In genomic region chr3:69370156-69370944, GRCh38 we compare ENCODE assay signal across 10 cellular contexts. TPM values are rescaled to one million over a fixed set of nuclear protein-coding genes. Genes with fewer than 3 reads are reported as not detected.
DNase-seq lines count a peak whose midpoint lies in the region; ATAC-seq and TF ChIP-seq lines count a peak whose summit lies in the region.
"Had no signal": no experiment of that assay in that cellular context is flagged by ENCODE, and none has a peak within 500 bp of the region (broad histone marks: within the 10 kb centered on the region; RNA-seq: fewer than 3 reads in every experiment).

No MANE protein-coding gene starts in this region.

- no peaks in the 10 kb centered on the region for H3K9me3 Mint-ChIP-seq in activated CD8-positive, alpha-beta T cell treated with anti-CD3 and anti-CD28 coated beads for 36 hours
- H3K9me3 Mint-ChIP-seq: neural crest cell had no signal

- no peak overlapping the region for H3K27ac Mint-ChIP-seq in activated CD8-positive, alpha-beta T cell treated with anti-CD3 and anti-CD28 coated beads for 36 hours

- H3K27me3 Mint-ChIP-seq in activated CD8-positive, alpha-beta T cell treated with anti-CD3 and anti-CD28 coated beads for 36 hours = peaks cover 4% of the 10 kb centered on the region

- H3K9me3 ChIP-seq in GM23248 (ENCODE audit: low read depth) = no peaks in the 10 kb centered on the region

- no peak overlapping the region for H4K8ac ChIP-seq in mesendoderm (ENCODE audit: low read depth, low read length)

- H2BK120ac ChIP-seq in mesendoderm (ENCODE audit: low read depth, low read length) = no peak overlapping the region

- H3K79me1 ChIP-seq in mesendoderm (ENCODE audit: low read length) = no peaks in the 10 kb centered on the region

- CTCF ChIA-PET in activated CD8-positive, alpha-beta T cell treated with anti-CD3 and anti-CD28 coated beads for 36 hours (lab: Charles Lee) = interaction anchor here (0.7 to 1.6 kb wide), 5 partner anchors 9 to 1357 kb away, joined by 3 to 6 read pairs (median 5); no protein-coding TSS in a partner anchor

- H3K4me1 ChIP-seq in GM23248 (ENCODE audit: insufficient read depth) (peaks cover 23% of the 10 kb centered on the region), mesendoderm (ENCODE audit: control insufficient read depth, low read depth, low read length) (no peaks in the 10 kb centered on the region)

- H2BK15ac ChIP-seq in mesendoderm (replicated peaks; ENCODE audit: low read depth) = no peak overlapping the region

- H3K4me2 ChIP-seq in GM23248 (ENCODE audit: unreplicated experiment) = peak overlapping the region; percentile 72
- no peak overlapping the region for H3K4me2 ChIP-seq in mesendoderm (ENCODE audit: low read length)
- H3K4me2 ChIP-seq: KMS-11 had no signal

- H3K23ac ChIP-seq in mesendoderm (ENCODE audit: low read length) = no peak overlapping the region

- in situ Hi-C loops in GM23248 (cut with MboI) = no loop called here

- peak overlapping the region; percentile 53 for H3K4me3 ChIP-seq in GM23248
- no peak overlapping the region for H3K4me3 ChIP-seq in mesendoderm (ENCODE audit: low read length)

- peak overlapping the region; percentile 40 for H3K9ac ChIP-seq in GM23248
- no peak overlapping the region for H3K9ac ChIP-seq in mesendoderm (ENCODE audit: low read length)
- H3K9ac ChIP-seq: KMS-11 had no signal

- H3K18ac ChIP-seq in mesendoderm (ENCODE audit: low read length) = no peak overlapping the region

- no peaks in the 10 kb centered on the region for H3K36me3 ChIP-seq in GM23248 (ENCODE audit: low read depth)
- no peaks in the 10 kb centered on the region for H3K36me3 ChIP-seq in mesendoderm (ENCODE audit: control insufficient read depth, insufficient read depth, low read length)

- H3K27ac ChIP-seq in GM23248 (peak overlapping the region; percentile 51), mesendoderm (ENCODE audit: low read depth, low read length) (no peak overlapping the region)
- H3K27ac ChIP-seq: KMS-11 had no signal

- peaks cover 22% of the 10 kb centered on the region for H3K4me1 Mint-ChIP-seq in activated CD8-positive, alpha-beta T cell treated with anti-CD3 and anti-CD28 coated beads for 36 hours (ENCODE audit: low read depth)
- H3K4me1 Mint-ChIP-seq: neural crest cell had no signal

- H3K36me3 Mint-ChIP-seq in activated CD8-positive, alpha-beta T cell treated with anti-CD3 and anti-CD28 coated beads for 36 hours (ENCODE audit: low read depth) = no peaks in the 10 kb centered on the region

- POLR2A ChIA-PET in activated CD8-positive, alpha-beta T cell treated with anti-CD3 and anti-CD28 coated beads for 36 hours (lab: Charles Lee) = interaction anchor here (0.6 to 2.0 kb wide), 2 partner anchors 11 to 95 kb away, joined by 3 to 4 read pairs; no protein-coding TSS in a partner anchor

- WGBS in GM23248 (ENCODE audit: low coverage in 1 of 2, low lambda C conversion rate in 2 of 2, missing lambda C conversion rate in 2 of 2), 2 experiments = 10 to 13% methylated on average over 16 to 17 of the region's 17 CpGs
- no CpG with 5 or more reads among the region's 17 CpGs for WGBS in mesendoderm (ENCODE audit: extremely low coverage, insufficient coverage, low lambda C conversion rate)

- H4K20me1 ChIP-seq in GM23248 (ENCODE audit: insufficient read depth) = no peaks in the 10 kb centered on the region

- H3K9me2 ChIP-seq in GM23248 (ENCODE audit: insufficient read depth) = no peaks in the 10 kb centered on the region

- H3K27me3 ChIP-seq in GM23248 (replicated peaks; ENCODE audit: insufficient read depth) = no peaks in the 10 kb centered on the region
- H3K27me3 ChIP-seq in mesendoderm (ENCODE audit: insufficient read depth, low read length, poor library complexity) = no peaks in the 10 kb centered on the region

- H2AK5ac ChIP-seq in mesendoderm (ENCODE audit: low read length) = no peak overlapping the region

- no peak for TF ChIP-seq CTCF in activated CD8-positive, alpha-beta T cell treated with anti-CD3 and anti-CD28 coated beads for 36 hours (IDR thresholded peaks at IDR 0.05)

- peak; percentile 70 for DNase-seq in GM23248
- peak; percentile 21 for DNase-seq in activated CD8-positive, alpha-beta T cell treated with anti-CD3 and anti-CD28 coated beads for 36 hours
- DNase-seq in left cardiac atrium = peak; percentile 88
- peak; percentile 9 for DNase-seq in stimulated activated CD8-positive, alpha-beta memory T cell treated with anti-CD3 and anti-CD28 coated beads, Interleukin-12 subunit alpha, Interleukin-12 subunit beta, amount 100 ng/mL, for 4 hours (ENCODE audit: low read depth)
- DNase-seq in HCEC 1CT = no peak
- DNase-seq in mesendoderm = no peak
- DNase-seq in epidermal melanocyte (ENCODE audit: insufficient read length, low spot score) = no peak
- DNase-seq in kidney tubule cell (ENCODE audit: low spot score) = no peak

- peak overlapping the region; percentile 55 for H2AFZ ChIP-seq in GM23248

- intact Hi-C loops in activated CD8-positive, alpha-beta T cell treated with anti-CD3 and anti-CD28 coated beads for 36 hours (cut with micrococcal nuclease) = no loop called here
- intact Hi-C loops in left cardiac atrium (cut with DNase I) = no loop called here

- peaks cover 15% of the 10 kb centered on the region; the same call in 1 of the 2 replicates for H3F3A ChIP-seq in GM23248 (ENCODE audit: insufficient read depth)

- no peak overlapping the region for H3K4ac ChIP-seq in mesendoderm (ENCODE audit: low read depth, low read length)

- no peak overlapping the region for H3K56ac ChIP-seq in mesendoderm (ENCODE audit: low read length)

- H3K4me3 Mint-ChIP-seq in activated CD8-positive, alpha-beta T cell treated with anti-CD3 and anti-CD28 coated beads for 36 hours = no peak overlapping the region
- H3K4me3 Mint-ChIP-seq: neural crest cell had no signal

- H2BK5ac ChIP-seq in mesendoderm (ENCODE audit: low read length) = no peak overlapping the region

- no peaks in the 10 kb centered on the region for H3K79me2 ChIP-seq in GM23248 (ENCODE audit: insufficient read depth)
- no peaks in the 10 kb centered on the region for H3K79me2 ChIP-seq in mesendoderm (ENCODE audit: control insufficient read depth, insufficient read depth, low read length)

- ATAC-seq in activated CD8-positive, alpha-beta T cell treated with anti-CD3 and anti-CD28 coated beads for 36 hours = no peak
- peak; percentile 95 to 96 for ATAC-seq in left cardiac atrium

- H4K5ac ChIP-seq in mesendoderm (ENCODE audit: low read length) = no peak overlapping the region

RNA-seq across cellular contexts. Expression of gene FRMD4B, which starts 15.5 kb away (rescaled TPM):
- not detected in 2 replicates for total RNA-seq in GM23248 (2014; rRNA removed; shearing (Covaris generic))
- 0.06 TPM in 1 of 2 replicates, not detected in the other for polyA plus RNA-seq in GM23248 (2016; fragmentation: Nextera tagmentation; extraction: Ambion mirVana)
- total RNA-seq in activated CD8-positive, alpha-beta T cell treated with anti-CD3 and anti-CD28 coated beads for 36 hours = 10 to 100 TPM; 11.7 to 11.8 TPM
- total RNA-seq in left cardiac atrium = 10 to 100 TPM; 36.7 to 38.1 TPM
- 2.9 TPM for polyA plus RNA-seq in mesendoderm (2013, experiment 1 of 2)
- 3.6 TPM for polyA plus RNA-seq in mesendoderm (2013, experiment 2 of 2)

Comparison
In these comparisons a context has a peak if more than half of its experiments do, and no peak if none do; other contexts are left out.
1. DNase-seq: peak in GM23248 (single experiment), activated CD8-positive, alpha-beta T cell treated with anti-CD3 and anti-CD28 coated beads for 36 hours (single experiment), left cardiac atrium (single experiment) and stimulated activated CD8-positive, alpha-beta memory T cell treated with anti-CD3 and anti-CD28 coated beads, Interleukin-12 subunit alpha, Interleukin-12 subunit beta, amount 100 ng/mL, for 4 hours (single experiment); none in HCEC 1CT (single experiment), mesendoderm (single experiment), epidermal melanocyte (single experiment) and kidney tubule cell (single experiment).
2. RNA of gene FRMD4B, which starts 15.5 kb away (total RNA-seq): 36.7 to 38.1 TPM in left cardiac atrium and 11.7 to 11.8 TPM in activated CD8-positive, alpha-beta T cell treated with anti-CD3 and anti-CD28 coated beads for 36 hours; not detected in GM23248; every median in the first group is over 10 times any median in the second.